17 cellular contexts compared by ENCODE assay signal in genomic region chr11:63532799-63533475, GRCh38. TPM values are rescaled to one million over a fixed set of nuclear protein-coding genes. Genes with fewer than 3 reads are reported as not detected.
A peak's percentile ranks its signal among the peaks of the same experiment; 100 is the strongest.
DNase-seq lines count a peak whose midpoint lies in the region; TF ChIP-seq lines count a peak whose summit lies in the region.
"Had no signal": no experiment of that assay in that cellular context is flagged by ENCODE, and none has a peak within 500 bp of the region (broad histone marks: within the 10 kb centered on the region; RNA-seq: fewer than 3 reads in every experiment).

No MANE protein-coding gene starts in this region.

- intact Hi-C loops in MCF 10A (cut with micrococcal nuclease) (no loop called here), ascending aorta (cut with DNase I) (no loop called here), left ventricle myocardium inferior (cut with micrococcal nuclease) (no loop called here), CD14-positive monocyte (cut with micrococcal nuclease) (no loop called here)

- DNase-seq in T47D (ENCODE audit: low read depth in 1 of 2, low spot score in 1 of 2) (peak; percentile 70 to 92), MCF 10A (ENCODE audit: unreplicated experiment) (no peak), amniotic epithelial cell (ENCODE audit: low read depth) (peak; percentile 25), mesenchymal stem cell (no peak), ascending aorta (ENCODE audit: low spot score in 2 of 2) (no peak), amniotic stem cell (lab: John Stamatoyannopoulos, UW) (no peak), left ventricle myocardium inferior (no peak), CD14-positive monocyte (ENCODE audit: low spot score) (no peak)
- DNase-seq: DMS153, NCI-H187 treated with DMSO at 0.1 percent for 48 hours, NCI-H774, ovary, SHP77 treated with DMSO at 0.1 percent for 48 hours had no signal

- H2AFZ ChIP-seq in mesenchymal stem cell (ENCODE audit: low read depth, low read length) = no peak overlapping the region

- H3K27me3 Mint-ChIP-seq in MCF 10A (ENCODE audit: insufficient read depth, unreplicated experiment) (no peaks in the 10 kb centered on the region), CD14-positive monocyte (ENCODE audit: low read depth in 3 of 3) (peaks cover 6 to 10% (median 7%) of the 10 kb centered on the region in 3 donors)
- H3K27me3 Mint-ChIP-seq: activated naive CD4-positive, alpha-beta T cell treated with anti-CD3 and anti-CD28 coated beads, Interleukin-2, amount 50 U/mL, for 24 hours; memory B cell had no signal

- H3K36me3 Mint-ChIP-seq in MCF 10A (ENCODE audit: insufficient read depth, unreplicated experiment) = no peaks in the 10 kb centered on the region
- H3K36me3 Mint-ChIP-seq in CD14-positive monocyte = no peaks in the 10 kb centered on the region
- H3K36me3 Mint-ChIP-seq: activated naive CD4-positive, alpha-beta T cell treated with anti-CD3 and anti-CD28 coated beads, Interleukin-2, amount 50 U/mL, for 24 hours; memory B cell had no signal

- H3K27me3 ChIP-seq in mesenchymal stem cell (ENCODE audit: control insufficient read depth in 1 of 2, insufficient read depth in 1 of 2, low read length in 2 of 2) = no peaks in the 10 kb centered on the region
- no peaks in the 10 kb centered on the region for H3K27me3 ChIP-seq in ascending aorta
- no peaks in the 10 kb centered on the region for H3K27me3 ChIP-seq in left ventricle myocardium inferior (ENCODE audit: low read depth)
- H3K27me3 ChIP-seq: esophagus muscularis mucosa, ovary, tibial nerve had no signal

- H3K4me1 Mint-ChIP-seq in MCF 10A (ENCODE audit: insufficient read depth, unreplicated experiment) = peaks cover 14% of the 10 kb centered on the region
- H3K4me1 Mint-ChIP-seq in CD14-positive monocyte = peaks cover 34% of the 10 kb centered on the region

- H2BK15ac ChIP-seq in mesenchymal stem cell (ENCODE audit: low read depth, poor library complexity, severe bottlenecking) = no peak overlapping the region

- peak overlapping the region; percentile 40 for H2AK5ac ChIP-seq in mesenchymal stem cell (ENCODE audit: low read length, severe bottlenecking)

- no peaks in the 10 kb centered on the region for H3K9me3 ChIP-seq in mesenchymal stem cell (ENCODE audit: control insufficient read depth, low read length)
- H3K9me3 ChIP-seq in ascending aorta = no peaks in the 10 kb centered on the region
- no peaks in the 10 kb centered on the region for H3K9me3 ChIP-seq in left ventricle myocardium inferior (replicated peaks)
- H3K9me3 ChIP-seq: esophagus muscularis mucosa, ovary, tibial nerve had no signal

- H3K4me3 ChIP-seq in mesenchymal stem cell (ENCODE audit: insufficient read depth in 1 of 2, low read depth in 1 of 2, low read length in 2 of 2) = no peak overlapping the region
- no peak overlapping the region for H3K4me3 ChIP-seq in ascending aorta
- H3K4me3 ChIP-seq in left ventricle myocardium inferior = no peak overlapping the region
- H3K4me3 ChIP-seq: esophagus muscularis mucosa, ovary, tibial nerve had no signal

- H3K9me3 Mint-ChIP-seq in MCF 10A (ENCODE audit: unreplicated experiment) = no peaks in the 10 kb centered on the region
- H3K9me3 Mint-ChIP-seq in CD14-positive monocyte = no peaks in the 10 kb centered on the region
- H3K9me3 Mint-ChIP-seq: activated naive CD4-positive, alpha-beta T cell treated with anti-CD3 and anti-CD28 coated beads, Interleukin-2, amount 50 U/mL, for 24 hours; memory B cell had no signal

- H3K4ac ChIP-seq in mesenchymal stem cell (ENCODE audit: low read depth in 1 of 2, low read length in 2 of 2) = no peak overlapping the region

- H3K4me2 ChIP-seq in mesenchymal stem cell (ENCODE audit: low read length, poor library complexity, severe bottlenecking) = no peak overlapping the region

- BruUV-seq in MCF 10A (replicated peaks; lab: Mats Ljungman, UMichigan) = no TSS peak

- no peak overlapping the region for H3K18ac ChIP-seq in mesenchymal stem cell (ENCODE audit: low read depth in 1 of 2, low read length in 2 of 2)

- no peak overlapping the region for H3K4me3 Mint-ChIP-seq in MCF 10A (ENCODE audit: unreplicated experiment)
- no peak overlapping the region for H3K4me3 Mint-ChIP-seq in CD14-positive monocyte
- H3K4me3 Mint-ChIP-seq: memory B cell had no signal

- H2BK12ac ChIP-seq in mesenchymal stem cell (ENCODE audit: low read length in 2 of 2) = no peak overlapping the region

- H3K36me3 ChIP-seq in mesenchymal stem cell (ENCODE audit: control insufficient read depth in 1 of 2, insufficient read depth in 2 of 2, low read depth in 1 of 2, low read length in 2 of 2) (no peaks in the 10 kb centered on the region), ascending aorta (no peaks in the 10 kb centered on the region), left ventricle myocardium inferior (no peaks in the 10 kb centered on the region)
- H3K36me3 ChIP-seq: esophagus muscularis mucosa, ovary, tibial nerve had no signal

- CTCF ChIA-PET in MCF 10A (lab: Yijun Ruan, JAX) = interaction anchor here (0.5 to 0.7 kb wide), 3 partner anchors 43 to 979 kb away, joined by 3 to 4 read pairs (median 3); no protein-coding TSS in a partner anchor

- no peak overlapping the region for H4K8ac ChIP-seq in mesenchymal stem cell (ENCODE audit: low read length)

- WGBS in mesenchymal stem cell = 66% methylated on average over 4 of the region's 4 CpGs

- H3K27ac ChIP-seq in mesenchymal stem cell (ENCODE audit: low read length, poor library complexity, severe bottlenecking) (peak overlapping the region; percentile 6), ascending aorta (no peak overlapping the region), left ventricle myocardium inferior (replicated peaks) (no peak overlapping the region)
- H3K27ac ChIP-seq: esophagus muscularis mucosa, ovary had no signal

- H4K91ac ChIP-seq in mesenchymal stem cell (ENCODE audit: low read length) = no peak overlapping the region

- H3K27ac Mint-ChIP-seq in MCF 10A (ENCODE audit: low read depth, unreplicated experiment) (no peak overlapping the region), CD14-positive monocyte (no peak overlapping the region)

- H3K4me1 ChIP-seq in mesenchymal stem cell (ENCODE audit: control insufficient read depth, insufficient read depth, low read depth, low read length) (peaks cover 25% of the 10 kb centered on the region), ascending aorta (peaks cover 3 to 18% of the 10 kb centered on the region in 2 donors), left ventricle myocardium inferior (peaks cover 22% of the 10 kb centered on the region)

- in situ Hi-C loops in T47D (cut with HindIII; ENCODE audit: low pct_unique_long_range_greater_than_20kb, low sequenced_read_pairs) = no loop called here

- TF ChIP-seq CTCF in MCF 10A (IDR thresholded peaks at IDR 0.05; ENCODE audit: unreplicated experiment) (no peak), ascending aorta (IDR thresholded peaks at IDR 0.05) (no peak), left ventricle myocardium inferior (IDR thresholded peaks at IDR 0.05; ENCODE audit: borderline replicate concordance) (no peak), CD14-positive monocyte (IDR thresholded peaks at IDR 0.05) (no peak)

- H3K14ac ChIP-seq in mesenchymal stem cell (ENCODE audit: low read length in 2 of 2) = no peak overlapping the region

- H3K23ac ChIP-seq in mesenchymal stem cell (ENCODE audit: low read length in 2 of 2) = no peak overlapping the region

- H3K79me1 ChIP-seq in mesenchymal stem cell (replicated peaks; ENCODE audit: low read length, poor library complexity, severe bottlenecking) = no peaks in the 10 kb centered on the region

- no peak overlapping the region for H2BK120ac ChIP-seq in mesenchymal stem cell (ENCODE audit: low read depth, low read length)

- H2BK5ac ChIP-seq in mesenchymal stem cell (ENCODE audit: low read depth, low read length, poor library complexity, severe bottlenecking) = peak overlapping the region; percentile 20

- POLR2A ChIA-PET in MCF 10A (lab: Yijun Ruan, JAX) = interaction anchor here (0.7 kb wide), 2 partner anchors 271 to 553 kb away, joined by 4 to 5 read pairs; no protein-coding TSS in a partner anchor

- no peak overlapping the region for H3K9ac ChIP-seq in mesenchymal stem cell (ENCODE audit: low read length)

RNA-seq across cellular contexts. Expression of gene PLAAT4, which starts 3.7 kb away (rescaled TPM):
- total RNA-seq in MCF 10A (2022) (0.69 and 0.96 TPM in 2 replicates), ascending aorta (1.1 TPM), left ventricle myocardium inferior (15.5 TPM)
- 13.1 TPM for polyA plus RNA-seq in mesenchymal stem cell (2013, experiment 1 of 2)
- 14.3 TPM for polyA plus RNA-seq in mesenchymal stem cell (2013, experiment 2 of 2)
- 100 to 1,000 TPM; 101 to 119 TPM for polyA plus RNA-seq in CD14-positive monocyte

RNA-seq across cellular contexts. Expression of gene LGALS12, which starts 27.1 kb away (rescaled TPM):
- total RNA-seq in MCF 10A (2022) (not detected in 2 replicates), ascending aorta (not detected), left ventricle myocardium inferior (0.25 TPM)
- not detected for polyA plus RNA-seq in mesenchymal stem cell (2013, experiment 1 of 2)
- polyA plus RNA-seq in mesenchymal stem cell (2013, experiment 2 of 2) = not detected
- polyA plus RNA-seq in CD14-positive monocyte = 10 to 100 TPM in 1 of 2 donors, 1 to 10 TPM in 1; 6.8 to 16.3 TPM
- total RNA-seq: esophagus muscularis mucosa had no signal

RNA-seq across cellular contexts. Expression of gene PLAAT2, which starts 30.2 kb away (rescaled TPM):
- total RNA-seq in MCF 10A (2022) = 0.58 TPM in 1 of 2 replicates, not detected in the other
- polyA plus RNA-seq in mesenchymal stem cell (2013, experiment 1 of 2) = not detected
- polyA plus RNA-seq in mesenchymal stem cell (2013, experiment 2 of 2) = not detected
- not detected for total RNA-seq in ascending aorta
- total RNA-seq in left ventricle myocardium inferior = not detected
- not detected for polyA plus RNA-seq in CD14-positive monocyte
- total RNA-seq: esophagus muscularis mucosa had no signal

RNA-seq across cellular contexts. Expression of gene PLAAT5, which starts 42.0 kb away (rescaled TPM):
- total RNA-seq in MCF 10A (2022) (not detected in 2 replicates), ascending aorta (0.21 TPM), left ventricle myocardium inferior (1.4 TPM)
- polyA plus RNA-seq in mesenchymal stem cell (2013, experiment 1 of 2) = not detected
- polyA plus RNA-seq in mesenchymal stem cell (2013, experiment 2 of 2) = not detected
- under 1 TPM in 1 of 2 donors, not detected in 1; 0.62 TPM for polyA plus RNA-seq in CD14-positive monocyte

Comparison
In these comparisons a context has a peak if more than half of its experiments do, and no peak if none do; other contexts are left out.
1. DNase-seq: peak in T47D (2 of 2) and amniotic epithelial cell (single experiment); none in MCF 10A (single experiment), mesenchymal stem cell (single experiment), ascending aorta (0 of 2), amniotic stem cell (single experiment), left ventricle myocardium inferior (single experiment) and CD14-positive monocyte (single experiment).